Comparison of ENCODE assay signal across 9 cellular contexts in the genomic region with DNA sequence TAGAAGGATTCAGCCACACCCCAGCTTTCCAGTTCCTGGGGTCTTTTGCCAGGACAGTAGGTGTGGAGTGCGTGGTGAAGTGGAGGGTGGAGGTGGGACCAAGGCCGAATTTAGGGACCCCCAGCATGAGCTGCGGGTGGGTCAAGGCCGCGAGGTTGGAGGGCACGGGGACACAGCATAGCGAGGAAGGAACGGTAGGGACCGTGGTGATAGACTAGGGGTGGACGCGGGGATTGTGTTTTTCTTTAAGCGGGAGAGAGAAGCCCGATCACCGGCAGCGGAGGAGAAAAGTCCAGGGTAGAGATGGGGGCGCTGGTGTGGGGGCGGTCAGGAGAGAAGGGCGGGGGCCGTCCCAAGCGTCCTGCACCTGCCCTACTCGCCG. TPM values are rescaled to one million over a fixed set of nuclear protein-coding genes. Genes with fewer than 3 reads are reported as not detected.
DNase-seq lines count a peak whose midpoint lies in the region; ATAC-seq and TF ChIP-seq lines count a peak whose summit lies in the region.
"Had no signal": no experiment of that assay in that cellular context is flagged by ENCODE, and none has a peak within 500 bp of the region (broad histone marks: within the 10 kb centered on the region; RNA-seq: fewer than 3 reads in every experiment).

No MANE protein-coding gene starts in this region.

- peaks cover 34% of the 10 kb centered on the region for H3K27me3 ChIP-seq in smooth muscle cell (ENCODE audit: low read depth)

- no peaks in the 10 kb centered on the region for H3F3A ChIP-seq in smooth muscle cell (ENCODE audit: low read depth)

- DNase-seq in T-helper 1 cell (no peak), smooth muscle cell (lab: John Stamatoyannopoulos, UW; ENCODE audit: unreplicated experiment) (no peak), germinal center (ENCODE audit: low spot score) (no peak)
- DNase-seq in activated naive CD8-positive, alpha-beta T cell treated with anti-CD3 and anti-CD28 coated beads, Interleukin-2, amount 10 ng/mL, durations not matched to agents 7 days and 5 days, result no peak
- DNase-seq: 8988T had no signal

- H3K4me3 ChIP-seq in iPS-11a (ENCODE audit: low read depth, low read length) (peak overlapping the region; percentile 40), smooth muscle cell (peak overlapping the region; percentile 49)

- H3K27me3 Mint-ChIP-seq in T-helper 1 cell treated with Interleukin-12 subunit alpha and Interleukin-12 subunit beta and Interleukin-4 antibody, amounts not matched to agents 30 μg/mL and 1 μg/mL, for 36 hours (ENCODE audit: low read depth), result peaks cover 80% of the 10 kb centered on the region
- peaks cover 74% of the 10 kb centered on the region for H3K27me3 Mint-ChIP-seq in activated naive CD8-positive, alpha-beta T cell treated with anti-CD3 and anti-CD28 coated beads, Interleukin-2, amount 10 ng/mL, durations not matched to agents 7 days and 5 days

- no peak overlapping the region for H3K9ac ChIP-seq in smooth muscle cell (ENCODE audit: low read depth)

- H3K27ac ChIP-seq in smooth muscle cell (ENCODE audit: low read depth), result no peak overlapping the region

- no peak for ATAC-seq in activated naive CD8-positive, alpha-beta T cell treated with anti-CD3 and anti-CD28 coated beads, Interleukin-2, amount 10 ng/mL, durations not matched to agents 7 days and 5 days (ENCODE audit: low read depth)
- ATAC-seq in GM21737 (IDR thresholded peaks at IDR 0.05; ENCODE audit: unreplicated experiment) (no peak), GM18498 (IDR thresholded peaks at IDR 0.05; ENCODE audit: unreplicated experiment) (no peak)

- no peaks in the 10 kb centered on the region for H3K4me1 Mint-ChIP-seq in T-helper 1 cell treated with Interleukin-12 subunit alpha and Interleukin-12 subunit beta and Interleukin-4 antibody, amounts not matched to agents 30 μg/mL and 1 μg/mL, for 36 hours (ENCODE audit: low read depth)
- peaks cover 5% of the 10 kb centered on the region for H3K4me1 Mint-ChIP-seq in activated naive CD8-positive, alpha-beta T cell treated with anti-CD3 and anti-CD28 coated beads, Interleukin-2, amount 10 ng/mL, durations not matched to agents 7 days and 5 days

- no peaks in the 10 kb centered on the region for H3K9me3 ChIP-seq in smooth muscle cell (replicated peaks; ENCODE audit: low read depth)

- POLR2A ChIA-PET in activated naive CD8-positive, alpha-beta T cell treated with anti-CD3 and anti-CD28 coated beads, Interleukin-2, amount 10 ng/mL, durations not matched to agents 7 days and 5 days (lab: Charles Lee), result no interaction called here

- H3K36me3 ChIP-seq in smooth muscle cell (ENCODE audit: low read depth), result no peaks in the 10 kb centered on the region

- no peaks in the 10 kb centered on the region for H3K9me3 Mint-ChIP-seq in T-helper 1 cell treated with Interleukin-12 subunit alpha and Interleukin-12 subunit beta and Interleukin-4 antibody, amounts not matched to agents 30 μg/mL and 1 μg/mL, for 36 hours
- no peaks in the 10 kb centered on the region for H3K9me3 Mint-ChIP-seq in activated naive CD8-positive, alpha-beta T cell treated with anti-CD3 and anti-CD28 coated beads, Interleukin-2, amount 10 ng/mL, durations not matched to agents 7 days and 5 days

- H3K4me1 ChIP-seq in smooth muscle cell (ENCODE audit: low read depth), result no peaks in the 10 kb centered on the region

- H3K27ac Mint-ChIP-seq in T-helper 1 cell treated with Interleukin-12 subunit alpha and Interleukin-12 subunit beta and Interleukin-4 antibody, amounts not matched to agents 30 μg/mL and 1 μg/mL, for 36 hours, result no peak overlapping the region
- no peak overlapping the region for H3K27ac Mint-ChIP-seq in activated naive CD8-positive, alpha-beta T cell treated with anti-CD3 and anti-CD28 coated beads, Interleukin-2, amount 10 ng/mL, durations not matched to agents 7 days and 5 days

- no peaks in the 10 kb centered on the region for H3K79me2 ChIP-seq in smooth muscle cell (ENCODE audit: low read depth)

- H3K4me3 Mint-ChIP-seq in T-helper 1 cell treated with Interleukin-12 subunit alpha and Interleukin-12 subunit beta and Interleukin-4 antibody, amounts not matched to agents 30 μg/mL and 1 μg/mL, for 36 hours, result peak overlapping the region; percentile 53
- H3K4me3 Mint-ChIP-seq in activated naive CD8-positive, alpha-beta T cell treated with anti-CD3 and anti-CD28 coated beads, Interleukin-2, amount 10 ng/mL, durations not matched to agents 7 days and 5 days, result peak overlapping the region; percentile 71

- no peak for TF ChIP-seq CTCF in smooth muscle cell (IDR thresholded peaks at IDR 0.05; ENCODE audit: borderline replicate concordance, insufficient read depth, poor library complexity, severe bottlenecking)

- peak overlapping the region; percentile 88 for H3K4me2 ChIP-seq in smooth muscle cell

- no peaks in the 10 kb centered on the region for H3K36me3 Mint-ChIP-seq in T-helper 1 cell treated with Interleukin-12 subunit alpha and Interleukin-12 subunit beta and Interleukin-4 antibody, amounts not matched to agents 30 μg/mL and 1 μg/mL, for 36 hours (ENCODE audit: low read depth)
- no peaks in the 10 kb centered on the region for H3K36me3 Mint-ChIP-seq in activated naive CD8-positive, alpha-beta T cell treated with anti-CD3 and anti-CD28 coated beads, Interleukin-2, amount 10 ng/mL, durations not matched to agents 7 days and 5 days

- WGBS in smooth muscle cell (ENCODE audit: low lambda C conversion rate), result 10% methylated on average over 18 of the region's 22 CpGs

- peak overlapping the region; percentile 83 for H2AFZ ChIP-seq in smooth muscle cell (ENCODE audit: low read depth)

- H4K20me1 ChIP-seq in smooth muscle cell (ENCODE audit: low read depth), result no peaks in the 10 kb centered on the region

RNA-seq across cellular contexts. Expression of gene B4GALNT2, which starts 0.3 kb away (rescaled TPM):
- not detected for total RNA-seq in activated naive CD8-positive, alpha-beta T cell treated with anti-CD3 and anti-CD28 coated beads, Interleukin-2, amount 10 ng/mL, durations not matched to agents 7 days and 5 days
- 0.13 and 0.49 TPM in 2 replicates for total RNA-seq in smooth muscle cell
- polyA plus RNA-seq in smooth muscle cell, result 0.11 and 0.31 TPM in 2 replicates
